In the genomic region with DNA sequence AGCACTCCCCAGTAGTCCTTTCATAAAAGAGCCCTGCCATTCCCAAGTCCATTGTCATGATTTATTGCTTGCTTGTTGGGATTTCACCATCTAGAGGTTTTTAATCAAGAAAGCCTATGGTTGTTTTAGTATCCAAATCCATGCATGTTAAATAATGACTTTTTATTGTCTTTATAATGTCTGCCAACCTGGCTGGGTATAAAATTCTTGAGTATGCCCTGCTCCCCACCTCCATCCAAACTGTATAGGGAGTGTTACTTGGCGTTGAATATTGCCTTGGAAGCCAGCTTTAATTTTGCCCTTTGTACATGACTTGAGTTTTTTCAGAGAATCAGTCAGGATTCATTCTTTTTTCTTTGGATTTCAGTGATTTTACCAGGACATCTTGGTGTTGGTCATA, we compare ENCODE assay signal across 11 cellular contexts.
"Had no signal": no experiment of that assay in that cellular context is flagged by ENCODE, and none has a peak within 500 bp of the region (broad histone marks: within the 10 kb centered on the region; RNA-seq: fewer than 3 reads in every experiment).

No MANE protein-coding gene starts in this region.

- H3K4me1 ChIP-seq: HAP-1 had no signal

- H2AFZ ChIP-seq: GM23248, GM23338 had no signal

- H3K27ac ChIP-seq: GM23248 had no signal

- DNase-seq: GM23248, GOT3, H7, H9, HCEC 1CT, HFFc6 had no signal

- FAIRE-seq: H1, H54 had no signal

- H3K4me3 ChIP-seq: GM23248, GM23338, HAP-1 had no signal

- H3K36me3 ChIP-seq: HAP-1 had no signal

- H3K4me2 ChIP-seq: GM23338 had no signal

- H3K9me3 ChIP-seq: HAP-1 had no signal

- ATAC-seq: GM23338, HCT116 had no signal

- H3K9ac ChIP-seq: GM23248 had no signal
